In the genomic region with DNA sequence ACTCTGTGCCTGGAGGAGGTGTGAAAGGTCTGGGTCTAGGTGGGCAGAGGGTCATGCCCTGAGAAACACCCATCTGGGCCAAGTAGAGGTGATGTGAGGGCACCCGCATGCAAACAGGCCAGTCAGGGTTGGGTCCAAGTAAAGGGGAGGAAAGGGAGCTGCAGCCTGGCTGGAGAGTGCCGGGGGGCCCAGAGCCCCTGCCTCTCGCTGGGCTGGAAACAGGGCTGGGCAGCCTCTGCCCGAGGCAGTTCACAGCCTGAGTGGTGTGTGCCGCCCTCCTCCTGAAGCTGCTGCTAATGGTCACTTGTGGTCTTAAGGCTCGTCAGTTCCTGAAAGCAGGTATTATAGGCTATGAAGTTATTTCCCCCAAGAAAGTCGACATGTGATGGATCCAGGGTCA, we compare ENCODE assay signal across 9 cellular contexts. TPM values are rescaled to one million over a fixed set of nuclear protein-coding genes. Genes with fewer than 3 reads are reported as not detected.
"Had no signal": no experiment of that assay in that cellular context is flagged by ENCODE, and none has a peak within 500 bp of the region (broad histone marks: within the 10 kb centered on the region; RNA-seq: fewer than 3 reads in every experiment).

No MANE protein-coding gene starts in this region.

- DNase-seq: GDM1, GF-D8 had no signal

- FAIRE-seq: G401.6, GM12878, GM12891, GM12892, GM18507, GM19239 had no signal

- ATAC-seq: GM12878 had no signal

- H3K4me3 ChIP-seq: GM12878 had no signal

RNA-seq across cellular contexts. Expression of gene SYCE1, which starts 31.0 kb away (rescaled TPM):
- total RNA-seq: G401, GM12878 had no signal
- polyA plus RNA-seq: GM12878 had no signal
